8 cellular contexts compared by ENCODE assay signal in genomic region chr7:151782256-151782597, GRCh38.
DNase-seq lines count a peak whose midpoint lies in the region; ATAC-seq, FAIRE-seq and TF ChIP-seq lines count a peak whose summit lies in the region.
"Not testable (repeated sequence)": the region's sequence is repeated elsewhere in the genome, so short reads cannot be mapped to it uniquely, and the experiment has no call there.

No MANE protein-coding gene starts in this region.

- H3K27me3 ChIP-seq in H9 (ENCODE audit: insufficient read depth, low read length); NT2/D1 (ENCODE audit: insufficient read depth, insufficient read length); H1 (replicated peaks in 1 of 4; ENCODE audit: control insufficient read depth in 3 of 4, extremely low read depth in 1 of 4, insufficient read depth in 3 of 4, low read length in 3 of 4); thyroid gland: not testable (repeated sequence)
- peaks cover 16% of the 10 kb centered on the region for H3K27me3 ChIP-seq in neuron (ENCODE audit: insufficient read depth, low read length)

- H3K4ac ChIP-seq in H9 (ENCODE audit: low read depth, low read length); H1 (replicated peaks; ENCODE audit: insufficient read length, low read depth, low read length): not testable (repeated sequence)

- H3K9me3 ChIP-seq in H9 (ENCODE audit: control insufficient read depth, low read depth, low read length); NT2/D1 (ENCODE audit: insufficient read depth, low read length); H1 (ENCODE audit: insufficient read depth in 2 of 2, low read depth in 1 of 2, low read length in 1 of 2); neuron (ENCODE audit: low read length); thyroid gland: not testable (repeated sequence)

- FAIRE-seq in H1 (lab: Jason Lieb, UNC): not testable (repeated sequence)

- H3K56ac ChIP-seq in H9 (ENCODE audit: insufficient read length, low read depth, low read length); H1 (replicated peaks; ENCODE audit: insufficient read length, low read depth, low read length): not testable (repeated sequence)

- H3K36me3 Mint-ChIP-seq in CD14-positive monocyte: peaks cover 65 to 73% of the 10 kb centered on the region in 2 donors
- not testable (repeated sequence) for H3K36me3 Mint-ChIP-seq in H9 (ENCODE audit: insufficient read depth in 1 of 3, low read depth in 3 of 3); activated CD8-positive, alpha-beta T cell treated with anti-CD3 and anti-CD28 coated beads for 36 hours (ENCODE audit: low read depth); activated naive CD8-positive, alpha-beta T cell treated with anti-CD3 and anti-CD28 coated beads for 36 hours

- not testable (repeated sequence) for H4K5ac ChIP-seq in H9 (ENCODE audit: insufficient read length, low read depth, low read length); H1 (ENCODE audit: insufficient read length, low read depth, low read length)

- H2BK20ac ChIP-seq in H9 (ENCODE audit: low read depth, low read length, poor library complexity, severe bottlenecking); H1 (ENCODE audit: low read length): not testable (repeated sequence)

- H2BK5ac ChIP-seq in H9 (ENCODE audit: insufficient read length, low read length): not testable (repeated sequence)
- 0 out of 2 replicates have a peak overlapping the region, but pooled peaks have one; percentile 60 for H2BK5ac ChIP-seq in H1 (ENCODE audit: low read depth, low read length)

- H2BK120ac ChIP-seq in H9 (ENCODE audit: low read depth, low read length, poor library complexity, severe bottlenecking); H1 (replicated peaks; ENCODE audit: low read depth, low read length): not testable (repeated sequence)

- not testable (repeated sequence) for H3K4me1 ChIP-seq in H9 (ENCODE audit: insufficient read depth, low read length); NT2/D1 (ENCODE audit: insufficient read depth, insufficient read length); H1 (replicated peaks in 1 of 4; ENCODE audit: control insufficient read depth in 3 of 4, insufficient read depth in 4 of 4, low read length in 3 of 4); neuron (ENCODE audit: insufficient read depth, low read length); thyroid gland

- not testable (repeated sequence) for H3K4me3 ChIP-seq in NT2/D1 (ENCODE audit: insufficient read length, low read depth); neuron (ENCODE audit: low read length); thyroid gland (replicated peaks in 1 of 3)
- H3K4me3 ChIP-seq in H1 (ENCODE audit: extremely low read depth in 1 of 4, insufficient read depth in 2 of 4, low read depth in 3 of 4, low read length in 4 of 4): peak overlapping the region in 1 of 4 experiments; percentile 48; a peak in 1 of 8 replicates

- H3K4me1 Mint-ChIP-seq in CD14-positive monocyte: peaks cover 20% of the 10 kb centered on the region
- not testable (repeated sequence) for H3K4me1 Mint-ChIP-seq in H9; activated CD8-positive, alpha-beta T cell treated with anti-CD3 and anti-CD28 coated beads for 36 hours (ENCODE audit: low read depth); activated naive CD8-positive, alpha-beta T cell treated with anti-CD3 and anti-CD28 coated beads for 36 hours

- TF ChIP-seq CTCF in CD14-positive monocyte (IDR thresholded peaks at IDR 0.05); H9 (conservative IDR thresholded peaks at IDR 0.05); activated CD8-positive, alpha-beta T cell treated with anti-CD3 and anti-CD28 coated beads for 36 hours (IDR thresholded peaks at IDR 0.05); H1 (IDR thresholded peaks at IDR 0.05; ENCODE audit: control extremely low read depth in 1 of 3, insufficient read depth in 1 of 3, low read depth in 1 of 3, low read length in 3 of 3); thyroid gland (IDR thresholded peaks at IDR 0.05): not testable (repeated sequence)

- not testable (repeated sequence) for H3K36me3 ChIP-seq in NT2/D1 (ENCODE audit: insufficient read depth, insufficient read length, low read length); H1 (ENCODE audit: control insufficient read depth in 2 of 4, insufficient read depth in 4 of 4, low read length in 3 of 4); neuron (ENCODE audit: insufficient read depth, low read length); thyroid gland

- not testable (repeated sequence) for H3T11ph ChIP-seq in H9 (ENCODE audit: low read length)

- not testable (repeated sequence) for H3K79me2 ChIP-seq in H9 (ENCODE audit: insufficient read depth, low read length); H1 (ENCODE audit: control insufficient read depth in 1 of 2, insufficient read depth in 2 of 2, low read length in 2 of 2)

- POLR2A ChIA-PET in activated CD8-positive, alpha-beta T cell treated with anti-CD3 and anti-CD28 coated beads for 36 hours (lab: Charles Lee): interaction anchor here (1.1 to 3.8 kb wide), 5 partner anchors 12 to 402 kb away, joined by 3 to 25 read pairs (median 4); partner anchors contain the start of gene PRKAG2
- POLR2A ChIA-PET in H1 (lab: Charles Lee; ENCODE audit: partially characterized antibody): not testable (repeated sequence)

- H2BK15ac ChIP-seq in H9 (ENCODE audit: low read depth, low read length); H1 (ENCODE audit: low read length): not testable (repeated sequence)

- not testable (repeated sequence) for H3K9me3 Mint-ChIP-seq in CD14-positive monocyte; activated CD8-positive, alpha-beta T cell treated with anti-CD3 and anti-CD28 coated beads for 36 hours; activated naive CD8-positive, alpha-beta T cell treated with anti-CD3 and anti-CD28 coated beads for 36 hours
- H3K9me3 Mint-ChIP-seq in H9: peaks cover 10 to 16% of the 10 kb centered on the region in 2 experiments

- not testable (repeated sequence) for H3K18ac ChIP-seq in H9 (ENCODE audit: insufficient read length, low read depth, low read length); H1 (ENCODE audit: extremely low read depth, low read length)

- H4K20me1 ChIP-seq in H9 (ENCODE audit: control insufficient read depth, insufficient read depth, insufficient read length); H1 (replicated peaks in 1 of 2; ENCODE audit: control insufficient read depth in 1 of 2, insufficient read depth in 2 of 2, low read length in 2 of 2): not testable (repeated sequence)

- H2AK5ac ChIP-seq in H9 (ENCODE audit: insufficient read length, low read length); H1 (ENCODE audit: low read depth, low read length): not testable (repeated sequence)

- WGBS in H9 (ENCODE audit: extremely low coverage, insufficient read length, low lambda C conversion rate): no CpG with 5 or more reads among the region's 4 CpGs
- 68% methylated on average over 4 of the region's 4 CpGs; no CpG with 5 or more reads in 1 of the 2 experiments for WGBS in H1 (ENCODE audit: extremely low coverage in 1 of 2, insufficient coverage in 1 of 2, insufficient read length in 1 of 2, insufficient replicate concordance in 2 of 2, low coverage in 1 of 2, low lambda C conversion rate in 2 of 2, missing lambda C conversion rate in 1 of 2), 2 experiments
- WGBS in thyroid gland, 2 donors: 36 to 67% methylated on average over 4 of the region's 4 CpGs

- not testable (repeated sequence) for H3K27me3 Mint-ChIP-seq in CD14-positive monocyte (ENCODE audit: low read depth in 3 of 3); activated CD8-positive, alpha-beta T cell treated with anti-CD3 and anti-CD28 coated beads for 36 hours; activated naive CD8-positive, alpha-beta T cell treated with anti-CD3 and anti-CD28 coated beads for 36 hours
- H3K27me3 Mint-ChIP-seq in H9 (ENCODE audit: low read depth): peaks cover 48% of the 10 kb centered on the region

- intact Hi-C loops in CD14-positive monocyte (cut with micrococcal nuclease): loop anchor here (5.0 to 10.0 kb wide), 2 partner anchors 95 to 213 kb away; partner anchors contain the start of gene PRKAG2 (in 1 of the 2)
- intact Hi-C loops in activated CD8-positive, alpha-beta T cell treated with anti-CD3 and anti-CD28 coated beads for 36 hours (cut with micrococcal nuclease): loop anchor here (5.0 kb wide), 1 partner anchor 145 kb away; no protein-coding TSS in a partner anchor
- intact Hi-C loops in thyroid gland (cut with DNase I): loop anchor here (5.0 kb wide), 1 partner anchor 150 kb away; no protein-coding TSS in a partner anchor

- TF ChIP-seq RAD21 in H1 (IDR thresholded peaks at IDR 0.05 in 1 of 2, conservative IDR thresholded peaks at IDR 0.05 in 1 of 2; ENCODE audit: low read depth in 2 of 2, low read length in 2 of 2): not testable (repeated sequence)

- TF ChIP-seq EP300 in H1 (IDR thresholded peaks at IDR 0.05; ENCODE audit: borderline replicate concordance in 1 of 2, low read depth in 2 of 2, low read length in 2 of 2): not testable (repeated sequence)

- not testable (repeated sequence) for H3K27ac ChIP-seq in H9 (ENCODE audit: insufficient read length, low read depth, low read length); H1 (ENCODE audit: low read depth, low read length)
- H3K27ac ChIP-seq in thyroid gland: peak overlapping the region in 2 of 3 donors; percentile 1 to 50

- not testable (repeated sequence) for H2BK12ac ChIP-seq in H9 (ENCODE audit: insufficient read length, low read depth, low read length)
- 0 out of 2 replicates have a peak overlapping the region, but pooled peaks have one; percentile 97 for H2BK12ac ChIP-seq in H1 (ENCODE audit: low read depth, low read length)

- not testable (repeated sequence) for TF ChIP-seq POLR2A in H1 (IDR thresholded peaks at IDR 0.05; ENCODE audit: control extremely low read depth in 1 of 2, low read depth in 2 of 2, low read length in 2 of 2); thyroid gland (IDR thresholded peaks at IDR 0.05)

- CTCF ChIA-PET in activated CD8-positive, alpha-beta T cell treated with anti-CD3 and anti-CD28 coated beads for 36 hours (lab: Charles Lee): interaction anchor here (0.6 to 5.3 kb wide), 50 partner anchors 10 to 422 kb away, joined by 3 to 107 read pairs (median 4); partner anchors contain the start of gene PRKAG2
- CTCF ChIA-PET in H1 (lab: Charles Lee; ENCODE audit: partially characterized antibody): interaction anchor here (0.7 to 5.0 kb wide), 56 partner anchors 10 to 411 kb away, joined by 3 to 57 read pairs (median 4); no protein-coding TSS in a partner anchor

- H4K8ac ChIP-seq in H9 (replicated peaks; ENCODE audit: insufficient read length, low read depth, low read length); H1 (ENCODE audit: extremely low read depth, insufficient read depth, low read length): not testable (repeated sequence)

- not testable (repeated sequence) for H3K14ac ChIP-seq in H9 (ENCODE audit: insufficient read depth, low read length); H1 (ENCODE audit: insufficient read length)

- not testable (repeated sequence) for H4K91ac ChIP-seq in H9 (ENCODE audit: insufficient read length, low read depth, low read length)
- peak overlapping the region; percentile 92 for H4K91ac ChIP-seq in H1 (replicated peaks; ENCODE audit: insufficient read length, low read length)

- H3K79me1 ChIP-seq in H9 (ENCODE audit: insufficient read depth, low read depth, low read length, poor library complexity, severe bottlenecking); H1 (ENCODE audit: low read depth, low read length): not testable (repeated sequence)

- H3K23me2 ChIP-seq in H9 (ENCODE audit: insufficient read length, low read depth, low read length, poor library complexity, severe bottlenecking); H1 (ENCODE audit: low read depth, low read length): not testable (repeated sequence)

- peak overlapping the region in 5 of 7 donors; percentile 64 to 88 (median 77) for H3K27ac Mint-ChIP-seq in CD14-positive monocyte
- peak overlapping the region in 1 of 3 experiments; percentile 82; a peak in 1 of 7 replicates for H3K27ac Mint-ChIP-seq in H9
- H3K27ac Mint-ChIP-seq in activated CD8-positive, alpha-beta T cell treated with anti-CD3 and anti-CD28 coated beads for 36 hours: not testable (repeated sequence)
- H3K27ac Mint-ChIP-seq in activated naive CD8-positive, alpha-beta T cell treated with anti-CD3 and anti-CD28 coated beads for 36 hours: peak overlapping the region; percentile 87

- H2AFZ ChIP-seq in H9 (ENCODE audit: low read length): not testable (repeated sequence)
- H2AFZ ChIP-seq in H1 (ENCODE audit: low read length): peak overlapping the region; percentile 98
- H2AFZ ChIP-seq in neuron (ENCODE audit: low read depth, low read length): peak overlapping the region; percentile 0

- H3K23ac ChIP-seq in H9 (ENCODE audit: insufficient read length, low read depth, low read length); H1 (ENCODE audit: insufficient read length): not testable (repeated sequence)

- H3K4me2 ChIP-seq in H9 (ENCODE audit: insufficient read depth, insufficient read length, low read length): peak overlapping the region; percentile 54
- H3K4me2 ChIP-seq in H1 (ENCODE audit: insufficient read depth in 1 of 2, low read depth in 2 of 2, low read length in 2 of 2): peak overlapping the region; percentile 48 to 66; a peak in 2 of 4 replicates

- not testable (repeated sequence) for H3K9ac ChIP-seq in H9 (ENCODE audit: extremely low read depth, insufficient read length, low read length); H1 (replicated peaks in 1 of 4; ENCODE audit: extremely low read depth in 1 of 4, low read depth in 3 of 4, low read length in 3 of 4)
- peak overlapping the region; percentile 57 for H3K9ac ChIP-seq in NT2/D1 (ENCODE audit: insufficient read length, low read depth)

- ATAC-seq in activated CD8-positive, alpha-beta T cell treated with anti-CD3 and anti-CD28 coated beads for 36 hours: not testable (repeated sequence)

- H3K4me3 Mint-ChIP-seq in CD14-positive monocyte, H9: not testable (repeated sequence)
- H3K4me3 Mint-ChIP-seq in activated CD8-positive, alpha-beta T cell treated with anti-CD3 and anti-CD28 coated beads for 36 hours: peak overlapping the region; percentile 74
- H3K4me3 Mint-ChIP-seq in activated naive CD8-positive, alpha-beta T cell treated with anti-CD3 and anti-CD28 coated beads for 36 hours: peak overlapping the region; percentile 79

- not testable (repeated sequence) for DNase-seq in CD14-positive monocyte (ENCODE audit: low spot score); H9; NT2/D1 (ENCODE audit: low read depth, low spot score); activated CD8-positive, alpha-beta T cell treated with anti-CD3 and anti-CD28 coated beads for 36 hours; activated naive CD8-positive, alpha-beta T cell treated with anti-CD3 and anti-CD28 coated beads for 36 hours; H1 (ENCODE audit: low read depth in 1 of 2, low spot score in 2 of 2); thyroid gland
